7 cellular contexts compared by ENCODE assay signal in genomic region chr16:88812737-88813395, GRCh38. TPM values are rescaled to one million over a fixed set of nuclear protein-coding genes. Genes with fewer than 3 reads are reported as not detected.
DNase-seq lines count a peak whose midpoint lies in the region; ATAC-seq and TF ChIP-seq lines count a peak whose summit lies in the region.
"Not testable (repeated sequence)": the region's sequence is repeated elsewhere in the genome, so short reads cannot be mapped to it uniquely, and the experiment has no call there.

No MANE protein-coding gene starts in this region.

- H3K9me3 ChIP-seq in MM.1S (replicated peaks; ENCODE audit: insufficient read depth, low read length); body of pancreas; mesenchymal stem cell (ENCODE audit: control insufficient read depth, low read length); gastrocnemius medialis: not testable (repeated sequence)

- not testable (repeated sequence) for H3K14ac ChIP-seq in mesenchymal stem cell (ENCODE audit: low read length in 2 of 2)

- not testable (repeated sequence) for H3K9me2 ChIP-seq in MM.1S (replicated peaks; ENCODE audit: insufficient read depth, low read length)

- in situ Hi-C loops in G401 (cut with HindIII; ENCODE audit: low sequenced_read_pairs); gastrocnemius medialis (cut with MboI; ENCODE audit: low sequenced_read_pairs in 4 of 4): not testable (repeated sequence)

- H2BK5ac ChIP-seq in mesenchymal stem cell (ENCODE audit: low read depth, low read length, poor library complexity, severe bottlenecking), result not testable (repeated sequence)

- H3K79me1 ChIP-seq in mesenchymal stem cell (replicated peaks; ENCODE audit: low read length, poor library complexity, severe bottlenecking), result peaks cover 11% of the 10 kb centered on the region

- H3K79me2 ChIP-seq in MM.1S (ENCODE audit: low read length), result peaks cover 23% of the 10 kb centered on the region

- peak overlapping the region; percentile 92; the same call in 1 of the 2 replicates for H3K4me2 ChIP-seq in MM.1S (ENCODE audit: low read depth, low read length)
- not testable (repeated sequence) for H3K4me2 ChIP-seq in mesenchymal stem cell (ENCODE audit: low read length, poor library complexity, severe bottlenecking)

- not testable (repeated sequence) for H4K20me1 ChIP-seq in MM.1S (ENCODE audit: insufficient read depth, low read length)

- TF ChIP-seq POLR2A in body of pancreas (IDR thresholded peaks at IDR 0.05); gastrocnemius medialis (IDR thresholded peaks at IDR 0.05): not testable (repeated sequence)

- H2BK120ac ChIP-seq in mesenchymal stem cell (ENCODE audit: low read depth, low read length), result not testable (repeated sequence)

- peak; percentile 52 for DNase-seq in G401 (ENCODE audit: low spot score)
- DNase-seq in MM.1S, result not testable (repeated sequence)
- DNase-seq in body of pancreas, result peak in 2 of 4 donors; percentile 48 to 51
- DNase-seq in fibroblast of the aortic adventitia (ENCODE audit: low read depth), result peak; percentile 58
- peak; percentile 73 for DNase-seq in mesenchymal stem cell
- DNase-seq in gastrocnemius medialis, result peak in 1 of 2 donors; percentile 57

- H3F3A ChIP-seq in MM.1S (ENCODE audit: insufficient read depth, low read length), result not testable (repeated sequence)

- not testable (repeated sequence) for H3K9ac ChIP-seq in MM.1S (ENCODE audit: low read length)
- peak overlapping the region; percentile 92 for H3K9ac ChIP-seq in mesenchymal stem cell (ENCODE audit: low read length)

- peak overlapping the region; percentile 25 to 82 for H3K18ac ChIP-seq in mesenchymal stem cell (ENCODE audit: low read depth in 1 of 2, low read length in 2 of 2)

- TF ChIP-seq CTCF in MM.1S (IDR thresholded peaks at IDR 0.05; ENCODE audit: low read length); WI38 (IDR thresholded peaks at IDR 0.05; ENCODE audit: low read depth, low read length); body of pancreas (IDR thresholded peaks at IDR 0.05); fibroblast of the aortic adventitia (IDR thresholded peaks at IDR 0.05; ENCODE audit: insufficient read depth, low read length); gastrocnemius medialis (IDR thresholded peaks at IDR 0.05 in 4 of 5, conservative IDR thresholded peaks at IDR 0.05 in 1 of 5): not testable (repeated sequence)

- WGBS in body of pancreas, 2 donors, result 50 to 55% methylated on average over 20 to 25 of the region's 35 CpGs
- WGBS in mesenchymal stem cell, result 69% methylated on average over 35 of the region's 35 CpGs

- H3K4me1 ChIP-seq in MM.1S (ENCODE audit: low read length), result not testable (repeated sequence)
- H3K4me1 ChIP-seq in body of pancreas, result peaks cover 42% of the 10 kb centered on the region
- peaks cover 29% of the 10 kb centered on the region for H3K4me1 ChIP-seq in mesenchymal stem cell (ENCODE audit: control insufficient read depth, insufficient read depth, low read depth, low read length)
- H3K4me1 ChIP-seq in gastrocnemius medialis, result peaks cover 14 to 21% of the 10 kb centered on the region in 2 donors

- H2AFZ ChIP-seq in MM.1S (ENCODE audit: low read length); mesenchymal stem cell (ENCODE audit: low read depth, low read length): not testable (repeated sequence)

- not testable (repeated sequence) for H2AK5ac ChIP-seq in mesenchymal stem cell (ENCODE audit: low read length, severe bottlenecking)

- H4K91ac ChIP-seq in mesenchymal stem cell (ENCODE audit: low read length), result not testable (repeated sequence)

- ATAC-seq in body of pancreas, result not testable (repeated sequence)
- ATAC-seq in gastrocnemius medialis, result peak in 1 of 2 donors; percentile 16

- not testable (repeated sequence) for H3K36me3 ChIP-seq in MM.1S (replicated peaks; ENCODE audit: insufficient read depth, low read length); body of pancreas (replicated peaks in 1 of 2; ENCODE audit: insufficient read depth in 1 of 2, low read depth in 2 of 2); gastrocnemius medialis
- H3K36me3 ChIP-seq in mesenchymal stem cell (ENCODE audit: control insufficient read depth in 1 of 2, insufficient read depth in 2 of 2, low read depth in 1 of 2, low read length in 2 of 2), result peaks cover 17 to 26% of the 10 kb centered on the region in 2 experiments

- H3K27me3 ChIP-seq in MM.1S (replicated peaks; ENCODE audit: insufficient read depth, low read length); body of pancreas; mesenchymal stem cell (ENCODE audit: control insufficient read depth in 1 of 2, insufficient read depth in 1 of 2, low read length in 2 of 2); gastrocnemius medialis: not testable (repeated sequence)

- peak overlapping the region; percentile 72 for H4K8ac ChIP-seq in mesenchymal stem cell (ENCODE audit: low read length)

- H3K4me3 ChIP-seq in MM.1S (ENCODE audit: low read length); body of pancreas: not testable (repeated sequence)
- H3K4me3 ChIP-seq in WI38 (ENCODE audit: low read depth, low read length) (peak overlapping the region; percentile 65), fibroblast of the aortic adventitia (ENCODE audit: low read depth, low read length) (peak overlapping the region; percentile 84), mesenchymal stem cell (ENCODE audit: insufficient read depth in 1 of 2, low read depth in 1 of 2, low read length in 2 of 2) (peak overlapping the region in 1 of 2 experiments; percentile 84), gastrocnemius medialis (peak overlapping the region; percentile 70 to 81 (median 74))

- not testable (repeated sequence) for H3K23ac ChIP-seq in mesenchymal stem cell (ENCODE audit: low read length in 2 of 2)

- H2BK12ac ChIP-seq in mesenchymal stem cell (ENCODE audit: low read length in 2 of 2), result peak overlapping the region in 1 of 2 experiments; percentile 60

- H3K27ac ChIP-seq in MM.1S (ENCODE audit: low read length), result not testable (repeated sequence)
- H3K27ac ChIP-seq in body of pancreas, result peak overlapping the region in 3 of 4 donors; percentile 56 to 97 (median 92)
- H3K27ac ChIP-seq in mesenchymal stem cell (ENCODE audit: low read length, poor library complexity, severe bottlenecking), result peak overlapping the region; percentile 30
- H3K27ac ChIP-seq in gastrocnemius medialis, result peak overlapping the region; percentile 81 to 91 (median 90)

- peak overlapping the region; percentile 13 to 40 for H3K4ac ChIP-seq in mesenchymal stem cell (ENCODE audit: low read depth in 1 of 2, low read length in 2 of 2)

- H2BK15ac ChIP-seq in mesenchymal stem cell (ENCODE audit: low read depth, poor library complexity, severe bottlenecking), result peak overlapping the region; percentile 50

- intact Hi-C loops in body of pancreas (cut with DNase I) (loop anchor here (10.0 kb wide), 1 partner anchor 402 kb away; the partner anchor contains the start of gene ZNF778), gastrocnemius medialis (cut with DNase I; ENCODE audit: low total_unique reads) (loop anchor here (5.0 to 10.0 kb wide), 4 partner anchors 84 to 948 kb away; partner anchors contain the start of genes ACSF3, SLC7A5 and ZNF778)

RNA-seq across cellular contexts. Expression of gene APRT, which starts 1.1 kb away (rescaled TPM):
- total RNA-seq in G401 (2014; rRNA removed; shearing (Covaris generic)), result 266 and 349 TPM in 2 replicates
- 100 to 1,000 TPM in 1 of 2 donors, 10 to 100 TPM in 1; 95.9 to 104 TPM for total RNA-seq in body of pancreas
- total RNA-seq in fibroblast of the aortic adventitia (ENCODE audit: low replicate concordance), result 54.0 and 73.8 TPM in 2 replicates
- 157 TPM for polyA plus RNA-seq in mesenchymal stem cell (2013, experiment 1 of 2)
- polyA plus RNA-seq in mesenchymal stem cell (2013, experiment 2 of 2), result 164 TPM
- 10 to 100 TPM; 56.2 to 78.7 (median 62.4) TPM for total RNA-seq in gastrocnemius medialis

RNA-seq across cellular contexts. Expression of gene CDT1, which starts 9.3 kb away (rescaled TPM):
- 32.8 and 36.6 TPM in 2 replicates for total RNA-seq in G401 (2014; rRNA removed; shearing (Covaris generic))
- 1 to 10 TPM in 1 of 2 donors, not detected in 1; 7.6 TPM for total RNA-seq in body of pancreas
- 0.82 and 26.8 TPM in 2 replicates for total RNA-seq in fibroblast of the aortic adventitia (ENCODE audit: low replicate concordance)
- polyA plus RNA-seq in mesenchymal stem cell (2013, experiment 1 of 2), result 3.1 TPM
- polyA plus RNA-seq in mesenchymal stem cell (2013, experiment 2 of 2), result 3.0 TPM
- total RNA-seq in gastrocnemius medialis, result 1 to 10 TPM in 1 of 4 donors, under 1 TPM in 2, not detected in 1; 0.31 to 2.5 (median 0.42) TPM

RNA-seq across cellular contexts. Expression of gene PIEZO1, which starts 27.8 kb away (rescaled TPM):
- total RNA-seq in G401 (2014; rRNA removed; shearing (Covaris generic)), result 69.8 and 75.6 TPM in 2 replicates
- total RNA-seq in body of pancreas (100 to 1,000 TPM in 1 of 2 donors, 10 to 100 TPM in 1; 61.0 to 269 TPM), fibroblast of the aortic adventitia (ENCODE audit: low replicate concordance) (143 and 150 TPM in 2 replicates), gastrocnemius medialis (10 to 100 TPM in 3 of 4 donors, 1 to 10 TPM in 1; 9.0 to 37.0 (median 16.5) TPM)
- 112 TPM for polyA plus RNA-seq in mesenchymal stem cell (2013, experiment 1 of 2)
- polyA plus RNA-seq in mesenchymal stem cell (2013, experiment 2 of 2), result 108 TPM

RNA-seq across cellular contexts. Expression of gene GALNS, which starts 43.9 kb away (rescaled TPM):
- 12.3 and 13.3 TPM in 2 replicates for total RNA-seq in G401 (2014; rRNA removed; shearing (Covaris generic))
- total RNA-seq in body of pancreas, result 10 to 100 TPM in 1 of 2 donors, 1 to 10 TPM in 1; 8.8 to 48.8 TPM
- total RNA-seq in fibroblast of the aortic adventitia (ENCODE audit: low replicate concordance), result 11.6 and 22.5 TPM in 2 replicates
- 34.8 TPM for polyA plus RNA-seq in mesenchymal stem cell (2013, experiment 1 of 2)
- polyA plus RNA-seq in mesenchymal stem cell (2013, experiment 2 of 2), result 32.9 TPM
- 10 to 100 TPM in 2 of 4 donors, 1 to 10 TPM in 2; 8.8 to 14.7 (median 10.0) TPM for total RNA-seq in gastrocnemius medialis

RNA-seq across cellular contexts. Expression of gene TRAPPC2L, which starts 44.1 kb away (rescaled TPM):
- 86.0 and 86.1 TPM in 2 replicates for total RNA-seq in G401 (2014; rRNA removed; shearing (Covaris generic))
- total RNA-seq in body of pancreas, result 10 to 100 TPM in 1 of 2 donors, 1 to 10 TPM in 1; 7.6 to 35.5 TPM
- 30.6 and 57.2 TPM in 2 replicates for total RNA-seq in fibroblast of the aortic adventitia (ENCODE audit: low replicate concordance)
- 111 TPM for polyA plus RNA-seq in mesenchymal stem cell (2013, experiment 1 of 2)
- 108 TPM for polyA plus RNA-seq in mesenchymal stem cell (2013, experiment 2 of 2)
- total RNA-seq in gastrocnemius medialis, result 10 to 100 TPM; 17.8 to 27.9 (median 20.5) TPM
